ENCODE assay signal across 8 cellular contexts in genomic region chr5:88734191-88734640, GRCh38.
DNase-seq lines count a peak whose midpoint lies in the region; ATAC-seq and TF ChIP-seq lines count a peak whose summit lies in the region.

No MANE protein-coding gene starts in this region.

- peak overlapping the region; percentile 6 to 69 (median 56); a peak in 16 of 22 replicates for H3K9ac ChIP-seq in BLaER1 treated with 17β-estradiol and CSF1 and Interleukin-3, amounts not matched to agents 10 nM and 100 nM
- H3K9ac ChIP-seq in subcutaneous abdominal adipose tissue (ENCODE audit: low read length in 5 of 5), result no peak overlapping the region

- H3K27me3 ChIP-seq in BLaER1 treated with 17β-estradiol and CSF1 and Interleukin-3, amounts not matched to agents 10 nM and 100 nM, result no peaks in the 10 kb centered on the region
- H3K27me3 ChIP-seq in dorsolateral prefrontal cortex (no peaks in the 10 kb centered on the region), subcutaneous abdominal adipose tissue (ENCODE audit: control insufficient read depth in 5 of 5, insufficient read depth in 4 of 5, low read length in 5 of 5) (no peaks in the 10 kb centered on the region)

- H3K4me3 ChIP-seq in BLaER1 treated with 17β-estradiol and CSF1 and Interleukin-3, amounts not matched to agents 10 nM and 100 nM, result peak overlapping the region in 6 of 10 experiments; percentile 6 to 40 (median 32); a peak in 6 of 20 replicates
- H3K4me3 ChIP-seq in dorsolateral prefrontal cortex, result peak overlapping the region in 44 of 59 donors; percentile 0 to 52 (median 26)
- H3K4me3 ChIP-seq in subcutaneous abdominal adipose tissue (ENCODE audit: low read depth in 1 of 5, low read length in 5 of 5), result peak overlapping the region in 2 of 5 donors; percentile 11 to 46

- H3K4me1 ChIP-seq in BLaER1 treated with 17β-estradiol and CSF1 and Interleukin-3, amounts not matched to agents 10 nM and 100 nM, result peaks cover 77 to 92% (median 86%) of the 10 kb centered on the region in 10 experiments
- peaks cover 0 to 22% (median 8%) of the 10 kb centered on the region in 5 donors for H3K4me1 ChIP-seq in subcutaneous abdominal adipose tissue (ENCODE audit: control insufficient read depth in 5 of 5, insufficient read depth in 5 of 5, low read length in 5 of 5)

- no peak for TF ChIP-seq CTCF in dorsolateral prefrontal cortex (IDR thresholded peaks at IDR 0.05 in 54 of 56, conservative IDR thresholded peaks at IDR 0.05 in 2 of 56; ENCODE audit: low read depth in 1 of 56, partially characterized antibody in 56 of 56)

- H3K36me3 ChIP-seq in BLaER1 treated with 17β-estradiol and CSF1 and Interleukin-3, amounts not matched to agents 10 nM and 100 nM, result peaks cover 34 to 81% (median 54%) of the 10 kb centered on the region in 11 experiments
- peaks cover 0 to 9% (median 5%) of the 10 kb centered on the region in 5 donors for H3K36me3 ChIP-seq in subcutaneous abdominal adipose tissue (ENCODE audit: control insufficient read depth in 5 of 5, insufficient read depth in 5 of 5, low read length in 5 of 5)

- H3K9me3 ChIP-seq in BLaER1 treated with 17β-estradiol and CSF1 and Interleukin-3, amounts not matched to agents 10 nM and 100 nM (replicated peaks in 1 of 11), result no peaks in the 10 kb centered on the region
- no peaks in the 10 kb centered on the region for H3K9me3 ChIP-seq in subcutaneous abdominal adipose tissue (ENCODE audit: control insufficient read depth in 5 of 5, low read length in 5 of 5)

- peak overlapping the region; percentile 70 to 89 (median 83) for H3K4me2 ChIP-seq in BLaER1 treated with 17β-estradiol and CSF1 and Interleukin-3, amounts not matched to agents 10 nM and 100 nM

- H3K27ac ChIP-seq in BLaER1 treated with 17β-estradiol and CSF1 and Interleukin-3, amounts not matched to agents 10 nM and 100 nM, result peak overlapping the region; percentile 56 to 86 (median 79)
- H3K27ac ChIP-seq in dorsolateral prefrontal cortex (peak overlapping the region in 56 of 59 donors; percentile 5 to 92 (median 80)), subcutaneous abdominal adipose tissue (ENCODE audit: low read depth, low read length) (peak overlapping the region; percentile 63)

- H4K20me1 ChIP-seq in BLaER1 treated with 17β-estradiol and CSF1 and Interleukin-3, amounts not matched to agents 10 nM and 100 nM, result peaks cover 2 to 91% (median 19%) of the 10 kb centered on the region in 11 experiments; a peak in 16 of 22 replicates

- peak; percentile 46 for ATAC-seq in GM21390 (IDR thresholded peaks at IDR 0.05; ENCODE audit: unreplicated experiment)
- ATAC-seq in HG03575 (IDR thresholded peaks at IDR 0.05; ENCODE audit: extremely low read depth, insufficient number of reproducible peaks, low FRiP score, unreplicated experiment), result peak; percentile 42

- intact Hi-C loops in dorsolateral prefrontal cortex (cut with DNase I), result loop anchor here (5.0 to 10.0 kb wide), 4 partner anchors 91 to 1533 kb away; partner anchors contain the start of gene MEF2C (in 1 of the 2)

- DNase-seq in dorsolateral prefrontal cortex (no peak), NCI-H2081 (lab: John Stamatoyannopoulos, UW) (no peak), AG08396 (ENCODE audit: low spot score) (no peak), SHP77 treated with DMSO at 0.1 percent for 48 hours (lab: John Stamatoyannopoulos, UW) (no peak)

Comparison
In these comparisons a context has a peak if more than half of its experiments do, and no peak if none do; other contexts are left out.
1. H3K9ac ChIP-seq: peak in BLaER1 treated with 17β-estradiol and CSF1 and Interleukin-3, amounts not matched to agents 10 nM and 100 nM (11 of 11); none in subcutaneous abdominal adipose tissue (0 of 5).
2. Peak in every context shown above with its lines, with median percentiles within 50 percentile points of each other: H3K27ac ChIP-seq.